Comparison of ENCODE assay signal across 9 cellular contexts in genomic region chr16:30652718-30653117, GRCh38. TPM values are rescaled to one million over a fixed set of nuclear protein-coding genes. Genes with fewer than 3 reads are reported as not detected.
DNase-seq lines count a peak whose midpoint lies in the region; ATAC-seq, FAIRE-seq and TF ChIP-seq lines count a peak whose summit lies in the region.
"Had no signal": no experiment of that assay in that cellular context is flagged by ENCODE, and none has a peak within 500 bp of the region (broad histone marks: within the 10 kb centered on the region; RNA-seq: fewer than 3 reads in every experiment).

No MANE protein-coding gene starts in this region.

- H3K4me1 Mint-ChIP-seq in activated naive CD8-positive, alpha-beta T cell (ENCODE audit: low read depth): peaks cover 37% of the 10 kb centered on the region
- peaks cover 24% of the 10 kb centered on the region for H3K4me1 Mint-ChIP-seq in mesothelial cell of epicardium

- no peaks in the 10 kb centered on the region for H3K27me3 Mint-ChIP-seq in activated naive CD8-positive, alpha-beta T cell
- no peaks in the 10 kb centered on the region for H3K27me3 Mint-ChIP-seq in mesothelial cell of epicardium (ENCODE audit: low read depth)

- WGBS in A549 (ENCODE audit: missing lambda C conversion rate): 94% methylated on average over 16 of the region's 18 CpGs

- TF ChIP-seq CTCF in A549 (IDR thresholded peaks at IDR 0.05) (no peak), GM06990 (IDR thresholded peaks at IDR 0.05; ENCODE audit: insufficient read depth, low read length, poor library complexity, severe bottlenecking) (no peak), mesothelial cell of epicardium (IDR thresholded peaks at IDR 0.05; ENCODE audit: unreplicated experiment) (no peak)

- TF ChIP-seq POLR2A in A549 (IDR thresholded peaks at IDR 0.05; ENCODE audit: low read length): no peak

- H3K27me3 ChIP-seq in GM06990 (replicated peaks; ENCODE audit: control insufficient read depth, insufficient read depth, low read length): no peaks in the 10 kb centered on the region

- no peaks in the 10 kb centered on the region for H3K9me3 ChIP-seq in A549

- FAIRE-seq in A549 (lab: Jason Lieb, UNC): no peak

- H3K4me1 ChIP-seq in A549: peaks cover 20% of the 10 kb centered on the region

- no peaks in the 10 kb centered on the region for H3K9me3 Mint-ChIP-seq in activated naive CD8-positive, alpha-beta T cell (ENCODE audit: low read depth)
- no peaks in the 10 kb centered on the region for H3K9me3 Mint-ChIP-seq in mesothelial cell of epicardium

- CTCF ChIA-PET in A549 (lab: Yijun Ruan, JAX): interaction anchor here (0.8 to 4.2 kb wide), 6 partner anchors 10 to 223 kb away, joined by 3 to 26 read pairs (median 6); partner anchors contain the start of gene DCTPP1

- peak overlapping the region; percentile 88 for H3K4me3 Mint-ChIP-seq in activated naive CD8-positive, alpha-beta T cell
- H3K4me3 Mint-ChIP-seq in mesothelial cell of epicardium: peak overlapping the region; percentile 84

- H3K36me3 Mint-ChIP-seq in activated naive CD8-positive, alpha-beta T cell: peaks cover 4% of the 10 kb centered on the region
- H3K36me3 Mint-ChIP-seq in mesothelial cell of epicardium: peaks cover 7% of the 10 kb centered on the region

- no peak for TF ChIP-seq EP300 in A549 (IDR thresholded peaks at IDR 0.05)

- H3K4me2 ChIP-seq in A549: peak overlapping the region; percentile 91

- H3K27ac Mint-ChIP-seq in activated naive CD8-positive, alpha-beta T cell: peak overlapping the region; percentile 88
- H3K27ac Mint-ChIP-seq in mesothelial cell of epicardium: no peak overlapping the region

- H3K36me3 ChIP-seq in GM06990 (ENCODE audit: control insufficient read depth, insufficient read depth, low read length): peaks cover 24% of the 10 kb centered on the region

- no peak for DNase-seq in A549 (ENCODE audit: low read depth in 1 of 2, low spot score in 1 of 2)
- DNase-seq in GM06990 (ENCODE audit: extremely low read depth, insufficient read length): no peak
- DNase-seq in mesothelial cell of epicardium (ENCODE audit: low spot score in 2 of 2, unreplicated experiment in 2 of 2): no peak
- no peak for DNase-seq in cerebellar cortex (ENCODE audit: low spot score)
- DNase-seq: NCI-H1694 had no signal

- H3K4me3 ChIP-seq in A549 (no peak overlapping the region), GM06990 (replicated peaks; ENCODE audit: low read depth, low read length) (peak overlapping the region; percentile 69; the same call in 1 of the 2 replicates)

- no peak for ATAC-seq in A549
- ATAC-seq in HG02973 (IDR thresholded peaks at IDR 0.05; ENCODE audit: unreplicated experiment): no peak
- ATAC-seq in HG03025 (IDR thresholded peaks at IDR 0.05; ENCODE audit: low FRiP score, unreplicated experiment): no peak
- ATAC-seq in GM21423 (IDR thresholded peaks at IDR 0.05; ENCODE audit: unreplicated experiment): no peak

- peak overlapping the region in 1 of 2 experiments; percentile 96; a peak in 1 of 6 replicates for H3K27ac ChIP-seq in A549

- POLR2A ChIA-PET in A549 (lab: Yijun Ruan, JAX): no interaction called here

- TF ChIP-seq RAD21 in A549 (conservative IDR thresholded peaks at IDR 0.05 in 1 of 2, IDR thresholded peaks at IDR 0.05 in 1 of 2): no peak

TF ChIP-seq in A549, 52 proteins besides CTCF, POLR2A, EP300 and RAD21 (continues in another document):
- TF ChIP-seq NR3C1 (IDR thresholded peaks at IDR 0.05) (no peak), HDAC2 (IDR thresholded peaks at IDR 0.05) (no peak), RFX5 (IDR thresholded peaks at IDR 0.05) (no peak), SMC3 (IDR thresholded peaks at IDR 0.05) (no peak), FOXS1 (CRISPR knock-in tag; IDR thresholded peaks at IDR 0.05) (no peak), BCL3 (IDR thresholded peaks at IDR 0.05) (no peak), HOXA7 (CRISPR knock-in tag; IDR thresholded peaks at IDR 0.05) (no peak), MAX (IDR thresholded peaks at IDR 0.05) (no peak), CBX8 (IDR thresholded peaks at IDR 0.05) (no peak), GATA3 (IDR thresholded peaks at IDR 0.05; ENCODE audit: borderline replicate concordance) (no peak), HEYL (CRISPR knock-in tag; IDR thresholded peaks at IDR 0.05) (no peak), MAFK (IDR thresholded peaks at IDR 0.05; ENCODE audit: partially characterized antibody) (no peak), ZNF302 (CRISPR knock-in tag; IDR thresholded peaks at IDR 0.05) (no peak), E2F6 (IDR thresholded peaks at IDR 0.05; ENCODE audit: borderline replicate concordance, low read depth) (no peak), CHD2 (IDR thresholded peaks at IDR 0.05; ENCODE audit: low read length, partially characterized antibody) (no peak), CEBPB (IDR thresholded peaks at IDR 0.05) (no peak), PBX3 (IDR thresholded peaks at IDR 0.05) (no peak)

RNA-seq across cellular contexts. Expression of gene PRR14, which starts 2.0 kb away (rescaled TPM):
- 6.3 and 8.4 TPM in 2 replicates for polyA plus RNA-seq in A549 (2011; rRNA removed)
- polyA plus RNA-seq in A549 (2012; cell fraction: cytosol; rRNA removed): 11.7 and 14.9 TPM in 2 replicates
- polyA plus RNA-seq in A549 (2012; cell fraction: nucleus; rRNA removed): 38.4 and 39.3 TPM in 2 replicates
- polyA plus RNA-seq in A549 (2017; fragmentation: RNase III; extraction: RNeasy Plus Mini Kit Qiagen cat#74134 plus additional on column Dnase treatment): 16.2 to 19.2 TPM (median 18.2 TPM) in 3 replicates
- polyA minus RNA-seq in A549 (2011; rRNA and poly(A)+ RNA removed): 2.4 and 5.7 TPM in 2 replicates
- 39.1 to 43.7 TPM (median 43.5 TPM) in 3 replicates for total RNA-seq in mesothelial cell of epicardium

RNA-seq across cellular contexts. Expression of gene FBRS, which starts 5.5 kb away (rescaled TPM):
- 5.9 and 8.1 TPM in 2 replicates for polyA plus RNA-seq in A549 (2011; rRNA removed)
- 10.4 and 14.6 TPM in 2 replicates for polyA plus RNA-seq in A549 (2012; cell fraction: cytosol; rRNA removed)
- polyA plus RNA-seq in A549 (2012; cell fraction: nucleus; rRNA removed): 34.8 and 43.0 TPM in 2 replicates
- 29.0 to 34.8 TPM (median 33.3 TPM) in 3 replicates for polyA plus RNA-seq in A549 (2017; fragmentation: RNase III; extraction: RNeasy Plus Mini Kit Qiagen cat#74134 plus additional on column Dnase treatment)
- 17.2 and 17.3 TPM in 2 replicates for polyA minus RNA-seq in A549 (2011; rRNA and poly(A)+ RNA removed)
- 93.0 to 98.4 TPM (median 97.5 TPM) in 3 replicates for total RNA-seq in mesothelial cell of epicardium

RNA-seq across cellular contexts. Expression of gene ZNF689, which starts 42.5 kb away (rescaled TPM):
- 6.8 and 7.1 TPM in 2 replicates for polyA plus RNA-seq in A549 (2011; rRNA removed)
- 4.9 and 8.9 TPM in 2 replicates for polyA plus RNA-seq in A549 (2012; cell fraction: cytosol; rRNA removed)
- polyA plus RNA-seq in A549 (2012; cell fraction: nucleus; rRNA removed): 9.3 and 12.7 TPM in 2 replicates
- 6.5 to 7.4 TPM (median 7.0 TPM) in 3 replicates for polyA plus RNA-seq in A549 (2017; fragmentation: RNase III; extraction: RNeasy Plus Mini Kit Qiagen cat#74134 plus additional on column Dnase treatment)
- 7.9 and 11.1 TPM in 2 replicates for polyA minus RNA-seq in A549 (2011; rRNA and poly(A)+ RNA removed)
- 12.1 to 13.7 TPM (median 12.4 TPM) in 3 replicates for total RNA-seq in mesothelial cell of epicardium

RNA-seq across cellular contexts. Expression of gene SRCAP, which starts 46.3 kb away (rescaled TPM):
- polyA plus RNA-seq in A549 (2011; rRNA removed) (6.2 and 10.0 TPM in 2 replicates), A549 (2017; fragmentation: RNase III; extraction: RNeasy Plus Mini Kit Qiagen cat#74134 plus additional on column Dnase treatment) (18.9 to 19.9 TPM (median 19.5 TPM) in 3 replicates)
- polyA plus RNA-seq in A549 (2012; cell fraction: cytosol; rRNA removed): 7.9 and 17.1 TPM in 2 replicates
- polyA plus RNA-seq in A549 (2012; cell fraction: nucleus; rRNA removed): 20.8 and 30.6 TPM in 2 replicates
- polyA minus RNA-seq in A549 (2011; rRNA and poly(A)+ RNA removed): 22.3 and 26.5 TPM in 2 replicates
- total RNA-seq in mesothelial cell of epicardium: 74.2 to 79.7 TPM (median 74.8 TPM) in 3 replicates
